In the genomic region with DNA sequence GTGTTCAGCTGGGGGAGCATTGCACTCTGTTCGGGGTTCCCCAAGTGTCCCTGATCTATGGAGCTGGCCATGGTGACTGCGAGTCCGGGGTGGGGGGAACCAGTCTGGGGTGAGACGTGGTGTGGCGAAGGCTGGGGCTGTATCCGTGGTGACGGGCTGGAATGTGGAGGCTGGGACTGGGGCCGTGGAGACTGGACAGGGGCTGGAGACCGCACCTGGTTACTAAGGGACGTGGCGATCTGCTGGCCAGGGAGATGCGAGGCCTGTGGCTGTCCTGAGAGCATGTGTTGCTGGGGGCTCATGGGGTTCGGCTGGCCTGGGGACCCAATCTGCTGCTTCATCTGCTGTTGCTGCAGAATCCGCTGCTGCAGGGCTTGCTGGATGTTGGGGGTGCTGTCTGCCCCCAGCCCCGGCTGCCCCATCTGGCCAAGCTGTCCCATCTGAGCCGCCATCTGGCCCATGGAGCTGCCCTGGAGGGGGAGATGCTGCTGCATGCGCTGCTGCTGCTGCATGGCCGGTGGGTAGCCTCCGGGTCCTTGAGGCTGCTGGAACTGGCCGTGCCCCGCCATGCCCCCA, we compare ENCODE assay signal across 1 cellular context.
TF ChIP-seq lines count a peak whose summit lies in the region.

No MANE protein-coding gene starts in this region.

TF ChIP-seq in HepG2, 621 proteins besides CTCF, POLR2A, EP300 and RAD21 (continued from another document):
- TF ChIP-seq, protein P1, sequence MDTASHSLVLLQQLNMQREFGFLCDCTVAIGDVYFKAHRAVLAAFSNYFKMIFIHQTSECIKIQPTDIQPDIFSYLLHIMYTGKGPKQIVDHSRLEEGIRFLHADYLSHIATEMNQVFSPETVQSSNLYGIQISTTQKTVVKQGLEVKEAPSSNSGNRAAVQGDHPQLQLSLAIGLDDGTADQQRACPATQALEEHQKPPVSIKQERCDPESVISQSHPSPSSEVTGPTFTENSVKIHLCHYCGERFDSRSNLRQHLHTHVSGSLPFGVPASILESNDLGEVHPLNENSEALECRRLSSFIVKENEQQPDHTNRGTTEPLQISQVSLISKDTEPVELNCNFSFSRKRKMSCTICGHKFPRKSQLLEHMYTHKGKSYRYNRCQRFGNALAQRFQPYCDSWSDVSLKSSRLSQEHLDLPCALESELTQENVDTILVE (CRISPR knock-in tag; IDR thresholded peaks at IDR 0.05) = no peak
